26 cellular contexts compared by ENCODE assay signal in genomic region chr15:36550650-36551049, GRCh38.
"Had no signal": no experiment of that assay in that cellular context is flagged by ENCODE, and none has a peak within 500 bp of the region (broad histone marks: within the 10 kb centered on the region; RNA-seq: fewer than 3 reads in every experiment).

No MANE protein-coding gene starts in this region.

- H3K27ac Mint-ChIP-seq: immature natural killer cell; memory B cell; natural killer cell treated with Interleukin-12 subunit alpha and Interleukin-12 subunit beta and Interleukin-15 and Interleukin-18, amount 100 ng/mL, for 72 hours; neural progenitor cell; progenitor cell of endocrine pancreas; stimulated activated effector memory CD8-positive, alpha-beta T cell treated with anti-CD3 and anti-CD28 coated beads, Interleukin-12 subunit alpha, Interleukin-12 subunit beta, amount 100 ng/mL, for 72 hours had no signal

- H3K4me2 ChIP-seq: neural progenitor cell had no signal

- H3K27me3 ChIP-seq: heart left ventricle, neural progenitor cell, pancreas, suprapubic skin, thyroid gland had no signal

- H3K4me1 Mint-ChIP-seq: immature natural killer cell; memory B cell; stimulated activated effector memory CD8-positive, alpha-beta T cell treated with anti-CD3 and anti-CD28 coated beads, Interleukin-12 subunit alpha, Interleukin-12 subunit beta, amount 100 ng/mL, for 72 hours had no signal

- H3K4me3 Mint-ChIP-seq: immature natural killer cell; memory B cell; natural killer cell treated with Interleukin-12 subunit alpha and Interleukin-12 subunit beta and Interleukin-15 and Interleukin-18, amount 100 ng/mL, for 72 hours; neural progenitor cell; stimulated activated effector memory CD8-positive, alpha-beta T cell treated with anti-CD3 and anti-CD28 coated beads, Interleukin-12 subunit alpha, Interleukin-12 subunit beta, amount 100 ng/mL, for 72 hours had no signal

- H3K27me3 Mint-ChIP-seq: progenitor cell of endocrine pancreas had no signal

- H3K27ac ChIP-seq: dorsolateral prefrontal cortex, heart left ventricle, left ventricle myocardium inferior, lower lobe of right lung, neural progenitor cell, pancreas, suprapubic skin, thyroid gland had no signal

- DNase-seq: cortex of kidney; dorsolateral prefrontal cortex; effector CD8-positive, alpha-beta T cell; heart left ventricle; hypothalamus; immature natural killer cell; kidney; left cardiac atrium; left ventricle myocardium inferior; lower lobe of right lung; midbrain; nucleus accumbens; pancreas; right cardiac atrium; small intestine; stimulated activated CD4-positive, alpha-beta T cell treated with anti-CD3 and anti-CD28 coated beads, Interleukin-2, amount 100 ng/mL, for 48 hours; stimulated activated CD8-positive, alpha-beta memory T cell treated with anti-CD3 and anti-CD28 coated beads, Interleukin-4, amount 100 ng/mL, for 48 hours; stimulated activated naive CD8-positive, alpha-beta T cell treated with anti-CD3 and anti-CD28 coated beads, Interleukin-15, Interleukin-2, amounts not matched to agents 100 U/mL and 50 U/mL, for 24 hours; thyroid gland had no signal

- H3K4me3 ChIP-seq: dorsolateral prefrontal cortex, heart left ventricle, left ventricle myocardium inferior, lower lobe of right lung, neural progenitor cell, pancreas, suprapubic skin, thyroid gland had no signal

- H3K9ac ChIP-seq: neural progenitor cell had no signal

- H3K9me3 Mint-ChIP-seq: memory B cell; natural killer cell treated with Interleukin-12 subunit alpha and Interleukin-12 subunit beta and Interleukin-15 and Interleukin-18, amount 100 ng/mL, for 72 hours; neural progenitor cell; stimulated activated effector memory CD8-positive, alpha-beta T cell treated with anti-CD3 and anti-CD28 coated beads, Interleukin-12 subunit alpha, Interleukin-12 subunit beta, amount 100 ng/mL, for 72 hours had no signal

- ATAC-seq: esophagus mucosa; heart left ventricle; left cardiac atrium; lower lobe of right lung; natural killer cell treated with Interleukin-12 subunit alpha and Interleukin-12 subunit beta and Interleukin-15 and Interleukin-18, amount 100 ng/mL, for 72 hours; pancreas; right cardiac atrium; stimulated activated effector memory CD8-positive, alpha-beta T cell treated with anti-CD3 and anti-CD28 coated beads, Interleukin-12 subunit alpha, Interleukin-12 subunit beta, amount 100 ng/mL, for 72 hours; stimulated activated naive CD8-positive, alpha-beta T cell treated with anti-CD3 and anti-CD28 coated beads, Interleukin-15, Interleukin-2, amounts not matched to agents 100 U/mL and 50 U/mL, for 24 hours had no signal

- H3K4me1 ChIP-seq: lower lobe of right lung, pancreas, suprapubic skin, thyroid gland had no signal

- H2AFZ ChIP-seq: neural progenitor cell had no signal

- H3K9me3 ChIP-seq: lower lobe of right lung, pancreas, suprapubic skin, thyroid gland had no signal

- H3K36me3 ChIP-seq: heart left ventricle, left ventricle myocardium inferior, lower lobe of right lung, neural progenitor cell, pancreas, suprapubic skin, thyroid gland had no signal

- H3K36me3 Mint-ChIP-seq: immature natural killer cell; memory B cell; natural killer cell treated with Interleukin-12 subunit alpha and Interleukin-12 subunit beta and Interleukin-15 and Interleukin-18, amount 100 ng/mL, for 72 hours; neural progenitor cell; stimulated activated effector memory CD8-positive, alpha-beta T cell treated with anti-CD3 and anti-CD28 coated beads, Interleukin-12 subunit alpha, Interleukin-12 subunit beta, amount 100 ng/mL, for 72 hours had no signal
